In the genomic region with DNA sequence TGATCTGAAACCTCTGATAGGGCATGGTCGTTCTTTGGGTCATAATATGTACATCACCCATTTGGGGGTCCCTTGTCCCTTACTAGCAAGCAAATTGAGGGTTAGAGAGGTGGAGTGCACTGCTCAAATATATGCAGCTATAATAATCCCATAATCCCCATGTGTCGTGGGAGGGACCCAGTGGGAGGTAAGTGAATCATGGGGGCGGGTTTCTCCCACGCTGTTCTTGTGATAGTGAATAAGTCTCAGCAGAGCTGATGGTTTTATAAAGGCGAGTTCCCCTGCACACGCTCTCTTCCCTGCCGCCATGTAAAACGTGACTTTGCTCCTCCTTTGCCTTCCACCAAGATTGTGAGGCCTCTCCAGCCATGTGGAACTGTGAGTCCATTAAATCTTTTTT, we compare ENCODE assay signal across 32 cellular contexts.
"Had no signal": no experiment of that assay in that cellular context is flagged by ENCODE, and none has a peak within 500 bp of the region (broad histone marks: within the 10 kb centered on the region; RNA-seq: fewer than 3 reads in every experiment).

No MANE protein-coding gene starts in this region.

- FAIRE-seq: astrocyte, bronchial epithelial cell, colon had no signal

- H3K9me3 ChIP-seq: esophagus muscularis mucosa, gastrocnemius medialis had no signal

- ATAC-seq: activated naive CD4-positive, alpha-beta T cell treated with anti-CD3 and anti-CD28 coated beads, Interleukin-2, amount 50 U/mL, for 72 hours; activated T-cell treated with anti-CD3 and anti-CD28 coated beads, Interleukin-2, amount 50 U/mL, for 72 hours; effector memory CD8-positive, alpha-beta T cell; foreskin keratinocyte; gastrocnemius medialis; heart left ventricle; WTC11 had no signal

- DNase-seq: activated CD4-positive, alpha-beta memory T cell treated with anti-CD3 and anti-CD28 coated beads, Interleukin-2, amount 10 ng/mL, durations not matched to agents 7 days and 5 days; activated CD4-positive, alpha-beta T cell treated with anti-CD3 and anti-CD28 coated beads for 1 hour; activated CD4-positive, alpha-beta T cell treated with anti-CD3 and anti-CD28 coated beads for 4 hours; activated CD4-positive, alpha-beta T cell treated with anti-CD3 and anti-CD28 coated beads, Interleukin-2, amount 10 ng/mL, durations not matched to agents 7 days and 5 days; activated CD4-positive, alpha-beta T cell treated with anti-CD3 and anti-CD28 coated beads, Interleukin-2, amount 50 U/mL, for 4 hours; activated CD8-positive, alpha-beta memory T cell treated with anti-CD3 and anti-CD28 coated beads, Interleukin-2, amount 50 U/mL, for 48 hours; activated gamma-delta T cell; activated naive CD4-positive, alpha-beta T cell; activated naive CD4-positive, alpha-beta T cell treated with anti-CD3 and anti-CD28 coated beads, Interleukin-2, amount 10 ng/mL, durations not matched to agents 7 days and 5 days; activated naive CD8-positive, alpha-beta T cell treated with anti-CD3 and anti-CD28 coated beads, Interleukin-2, amount 10 ng/mL, durations not matched to agents 7 days and 5 days; activated T-cell treated with anti-CD3 and anti-CD28 coated beads for 4 hours; activated T-cell treated with anti-CD3 and anti-CD28 coated beads, Interleukin-2, amount 50 U/mL, for 24 hours; activated T-cell treated with anti-CD3 and anti-CD28 coated beads, Interleukin-2, amount 50 U/mL, for 72 hours; amniotic stem cell; anterior cingulate cortex; brain microvascular endothelial cell; cortex of kidney; dermis blood vessel endothelial cell; effector CD4-positive, alpha-beta T cell; effector memory CD8-positive, alpha-beta T cell; erythroblast; foreskin keratinocyte; gastrocnemius medialis; glutamatergic neuron; heart left ventricle; T-helper 2 cell had no signal

- H3K36me3 ChIP-seq: brain microvascular endothelial cell, esophagus muscularis mucosa, gastrocnemius medialis, heart left ventricle had no signal

- H3K27me3 ChIP-seq: brain microvascular endothelial cell, esophagus muscularis mucosa, foreskin keratinocyte, gastrocnemius medialis, heart left ventricle had no signal

- H3K27ac ChIP-seq: brain microvascular endothelial cell, esophagus muscularis mucosa, foreskin keratinocyte, gastrocnemius medialis, heart left ventricle had no signal

- H3K4me3 ChIP-seq: esophagus muscularis mucosa, gastrocnemius medialis, heart left ventricle had no signal
